Comparison of ENCODE assay signal across 8 cellular contexts in the genomic region with DNA sequence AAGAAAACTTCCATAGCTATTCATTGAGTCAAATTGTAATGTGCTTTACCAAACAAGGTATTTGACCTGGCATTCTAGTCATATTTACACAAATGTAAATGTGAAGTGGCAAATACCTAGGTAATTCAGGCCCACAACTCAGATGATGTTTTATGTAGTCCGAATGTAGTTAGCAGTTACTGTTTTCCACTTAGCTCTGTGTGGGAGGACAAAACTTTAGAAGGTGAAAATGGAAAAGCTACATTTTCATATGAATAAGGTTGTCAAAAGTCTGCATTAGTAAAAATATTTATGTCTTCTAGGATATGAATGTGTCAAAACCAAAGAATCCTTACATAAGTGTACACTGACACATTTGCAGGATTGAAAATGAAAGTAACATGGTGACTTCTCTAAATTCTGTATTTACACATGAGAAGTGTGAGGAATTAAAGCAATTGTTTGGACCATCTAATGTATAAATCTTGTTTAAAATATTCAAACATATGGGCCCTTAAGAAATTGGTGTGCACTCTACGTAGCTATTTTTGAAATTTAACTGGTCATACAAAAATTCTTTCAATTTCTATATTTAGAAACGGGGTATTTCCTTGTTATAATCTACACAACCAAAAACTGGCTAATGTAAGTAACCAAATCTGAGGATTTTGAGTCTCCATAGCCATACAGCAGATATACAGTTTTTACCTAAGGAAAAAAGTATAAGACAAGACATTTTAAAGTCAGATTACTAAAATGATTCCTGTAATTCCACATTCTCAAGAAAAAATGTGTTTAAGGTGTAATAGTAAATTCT. TPM values are rescaled to one million over a fixed set of nuclear protein-coding genes. Genes with fewer than 3 reads are reported as not detected.
DNase-seq lines count a peak whose midpoint lies in the region; ATAC-seq, FAIRE-seq and TF ChIP-seq lines count a peak whose summit lies in the region.

No MANE protein-coding gene starts in this region.

- H3K4me1 ChIP-seq in PC-9 (replicated peaks; ENCODE audit: insufficient read depth) (peaks cover 36% of the 10 kb centered on the region), neural progenitor cell (peaks cover 45% of the 10 kb centered on the region)

- H3K27ac Mint-ChIP-seq in dendritic cell treated with granulocyte-macrophage colony-stimulating factor and Interleukin-4, amounts not matched to agents 40 ng/mL and 50 ng/mL, for 4 days = peak overlapping the region; percentile 98
- H3K27ac Mint-ChIP-seq in neural progenitor cell = peak overlapping the region; percentile 91

- peak overlapping the region; percentile 100 for H3K27ac ChIP-seq in 22Rv1
- peak overlapping the region; percentile 98 for H3K27ac ChIP-seq in PC-9
- peak overlapping the region; percentile 99 for H3K27ac ChIP-seq in neural progenitor cell

- H3K27me3 Mint-ChIP-seq in dendritic cell treated with granulocyte-macrophage colony-stimulating factor and Interleukin-4, amounts not matched to agents 40 ng/mL and 50 ng/mL, for 4 days = no peaks in the 10 kb centered on the region
- peaks cover 9% of the 10 kb centered on the region for H3K27me3 Mint-ChIP-seq in neural progenitor cell (ENCODE audit: insufficient read depth, low read depth)

- no TSS peak for BruUV-seq in PC-9 (replicated peaks; lab: Mats Ljungman, UMichigan)

- intact Hi-C loops in PC-9 (cut with micrococcal nuclease; ENCODE audit: unreplicated experiment) = loop anchor here (10.0 kb wide), 2 partner anchors 452 to 482 kb away; no protein-coding TSS in a partner anchor
- intact Hi-C loops in dendritic cell treated with granulocyte-macrophage colony-stimulating factor and Interleukin-4, amounts not matched to agents 40 ng/mL and 50 ng/mL, for 4 days (cut with micrococcal nuclease) = loop anchor here (10.0 kb wide), 1 partner anchor 372 kb away; no protein-coding TSS in a partner anchor

- H3F3A ChIP-seq in PC-9 (ENCODE audit: insufficient read depth, low read depth) = peaks cover 41% of the 10 kb centered on the region
- H3F3A ChIP-seq in neural progenitor cell (ENCODE audit: low read depth) = peaks cover 74% of the 10 kb centered on the region

- no peaks in the 10 kb centered on the region for H3K9me3 ChIP-seq in PC-9 (ENCODE audit: insufficient read depth, low read depth)
- no peaks in the 10 kb centered on the region for H3K9me3 ChIP-seq in neural progenitor cell (ENCODE audit: low read depth)

- TF ChIP-seq CTCF in 22Rv1 (IDR thresholded peaks at IDR 0.05) = no peak
- no peak for TF ChIP-seq CTCF in PC-9 (conservative IDR thresholded peaks at IDR 0.05)
- no peak for TF ChIP-seq CTCF in neural progenitor cell (IDR thresholded peaks at IDR 0.05)

- ATAC-seq in GM18870 (IDR thresholded peaks at IDR 0.05; ENCODE audit: unreplicated experiment) (no peak), HG02623 (IDR thresholded peaks at IDR 0.05; ENCODE audit: unreplicated experiment) (no peak)

- no peak overlapping the region for H3K9ac ChIP-seq in neural progenitor cell

- no peak for DNase-seq in GM12891 (ENCODE audit: insufficient read length, low spot score)
- DNase-seq in PC-9 = no peak
- DNase-seq in neural progenitor cell (ENCODE audit: low spot score) = no peak
- DNase-seq in H7 = no peak

- TF ChIP-seq POLR2A in GM12891 (IDR thresholded peaks at IDR 0.05; ENCODE audit: low read depth, low read length) = no peak

- peak; percentile 86 for FAIRE-seq in GM12891 (lab: Jason Lieb, UNC)

- no peaks in the 10 kb centered on the region for H3K9me3 Mint-ChIP-seq in dendritic cell treated with granulocyte-macrophage colony-stimulating factor and Interleukin-4, amounts not matched to agents 40 ng/mL and 50 ng/mL, for 4 days
- no peaks in the 10 kb centered on the region for H3K9me3 Mint-ChIP-seq in neural progenitor cell

- no peaks in the 10 kb centered on the region for H3K9me2 ChIP-seq in PC-9 (ENCODE audit: insufficient read depth)

- H4K20me1 ChIP-seq in PC-9 (ENCODE audit: insufficient read depth) (peaks cover 8% of the 10 kb centered on the region), neural progenitor cell (ENCODE audit: low read depth) (peaks cover 48% of the 10 kb centered on the region)

- peak overlapping the region; percentile 96 for H3K4me3 ChIP-seq in PC-9
- peak overlapping the region; percentile 84 for H3K4me3 ChIP-seq in neural progenitor cell
- H3K4me3 ChIP-seq in H7 (ENCODE audit: insufficient read depth, low read depth, low read length) = no peak overlapping the region

- peaks cover 64% of the 10 kb centered on the region for H3K36me3 Mint-ChIP-seq in dendritic cell treated with granulocyte-macrophage colony-stimulating factor and Interleukin-4, amounts not matched to agents 40 ng/mL and 50 ng/mL, for 4 days (ENCODE audit: low read depth)
- peaks cover 27% of the 10 kb centered on the region for H3K36me3 Mint-ChIP-seq in neural progenitor cell

- POLR2A ChIA-PET in PC-9 (lab: Charles Lee; ENCODE audit: unreplicated experiment) = interaction anchor here (0.5 to 1.2 kb wide), 7 partner anchors 14 to 862 kb away, joined by 3 to 23 read pairs (median 5); no protein-coding TSS in a partner anchor

- H3K79me2 ChIP-seq in PC-9 (ENCODE audit: low read depth) (peaks cover 83% of the 10 kb centered on the region), neural progenitor cell (ENCODE audit: low read depth) (peaks cover 78% of the 10 kb centered on the region)

- H2AFZ ChIP-seq in PC-9 (no peak overlapping the region), neural progenitor cell (replicated peaks) (no peak overlapping the region)

- peaks cover 21% of the 10 kb centered on the region for H3K4me1 Mint-ChIP-seq in dendritic cell treated with granulocyte-macrophage colony-stimulating factor and Interleukin-4, amounts not matched to agents 40 ng/mL and 50 ng/mL, for 4 days (ENCODE audit: low read depth)
- H3K4me1 Mint-ChIP-seq in neural progenitor cell = peaks cover 54% of the 10 kb centered on the region

- H3K4me2 ChIP-seq in PC-9 (peak overlapping the region; percentile 100), neural progenitor cell (peak overlapping the region; percentile 97)

- H3K36me3 ChIP-seq in PC-9 (ENCODE audit: low read depth) = peaks cover 43% of the 10 kb centered on the region
- H3K36me3 ChIP-seq in neural progenitor cell = peaks cover 31% of the 10 kb centered on the region
- H3K36me3 ChIP-seq in H7 (replicated peaks; ENCODE audit: control insufficient read depth, insufficient read depth, low read length) = peaks cover 11% of the 10 kb centered on the region

- peak overlapping the region; percentile 98 for H3K4me3 Mint-ChIP-seq in dendritic cell treated with granulocyte-macrophage colony-stimulating factor and Interleukin-4, amounts not matched to agents 40 ng/mL and 50 ng/mL, for 4 days
- H3K4me3 Mint-ChIP-seq in neural progenitor cell = peak overlapping the region; percentile 94

- CTCF ChIA-PET in PC-9 (lab: Charles Lee) = interaction anchor here (0.6 kb wide), 1 partner anchor 86 kb away, joined by 6 read pairs; no protein-coding TSS in a partner anchor

- no peaks in the 10 kb centered on the region for H3K27me3 ChIP-seq in PC-9 (ENCODE audit: insufficient read depth, low read depth)
- H3K27me3 ChIP-seq in neural progenitor cell = no peaks in the 10 kb centered on the region
- H3K27me3 ChIP-seq in H7 (ENCODE audit: control insufficient read depth, insufficient read depth, low read length) = peaks cover 68% of the 10 kb centered on the region

TF ChIP-seq in GM12891, 5 proteins besides CTCF, POLR2A, EP300 and RAD21:
- TF ChIP-seq POU2F2 (IDR thresholded peaks at IDR 0.05; ENCODE audit: low read depth, low read length) (no peak), SPI1 (IDR thresholded peaks at IDR 0.05; ENCODE audit: low read depth, low read length) (peak; percentile 19; the same call in 1 of the 2 replicates), POLR2AphosphoS5 (IDR thresholded peaks at IDR 0.05; ENCODE audit: low read depth, low read length) (peak; percentile 39; the same call in 1 of the 2 replicates)
TF ChIP-seq in GM12891: peak in this region for 2.

RNA-seq across cellular contexts. Expression of gene CDKN1B, which starts 5.4 kb away (rescaled TPM):
- polyA plus RNA-seq in GM12891 (2012; ENCODE audit: low read depth, missing spikeins) = 11.8 TPM
- total RNA-seq in PC-9 (2021) (54.9 and 67.5 TPM in 2 replicates), neural progenitor cell (ENCODE audit: low replicate concordance) (75.5 and 84.2 TPM in 2 replicates)
- 11.7 and 16.8 TPM in 2 replicates for total RNA-seq in H7 (2014; rRNA removed; shearing (Covaris generic))

RNA-seq across cellular contexts. Expression of gene GPR19, which starts 26.6 kb away (rescaled TPM):
- 1.4 TPM for polyA plus RNA-seq in GM12891 (2012; ENCODE audit: low read depth, missing spikeins)
- total RNA-seq in PC-9 (2021) = 13.2 and 19.3 TPM in 2 replicates
- 53.9 and 57.4 TPM in 2 replicates for total RNA-seq in neural progenitor cell (ENCODE audit: low replicate concordance)
- total RNA-seq in H7 (2014; rRNA removed; shearing (Covaris generic)) = 4.1 and 5.0 TPM in 2 replicates
